27 cellular contexts compared by ENCODE assay signal in genomic region chr1:204866051-204866596, GRCh38.
"Had no signal": no experiment of that assay in that cellular context is flagged by ENCODE, and none has a peak within 500 bp of the region (broad histone marks: within the 10 kb centered on the region; RNA-seq: fewer than 3 reads in every experiment).

No MANE protein-coding gene starts in this region.

- H3K4me3 Mint-ChIP-seq: effector memory CD8-positive, alpha-beta T cell; memory B cell; mesothelial cell of epicardium; naive B cell; natural killer cell treated with Interleukin-12 subunit alpha and Interleukin-12 subunit beta and Interleukin-15 and Interleukin-18, amount 100 ng/mL, for 72 hours; neural progenitor cell; stimulated activated memory B cell treated with anti-CD40 and anti-IgM and Interleukin-4, amounts not matched to agents 10 μg/mL and 1 μg/mL and 100 μg/mL, for 72 hours had no signal

- H3K27ac ChIP-seq: colonic mucosa, heart left ventricle, lower lobe of right lung, neural progenitor cell, prostate gland, right atrium auricular region, skin epidermis, spleen, suprapubic skin, thyroid gland, vagina had no signal

- H3K9me3 ChIP-seq: colonic mucosa, heart left ventricle, lower lobe of right lung, mucosa of descending colon, prostate gland, right atrium auricular region, spleen, suprapubic skin, thyroid gland, vagina had no signal

- H3K4me3 ChIP-seq: colonic mucosa, heart left ventricle, lower lobe of right lung, mucosa of descending colon, neural progenitor cell, prostate gland, right atrium auricular region, skin epidermis, spleen, suprapubic skin, thyroid gland, vagina had no signal

- H3K4me1 Mint-ChIP-seq: memory B cell; mesothelial cell of epicardium; naive B cell; stimulated activated memory B cell treated with anti-CD40 and anti-IgM and Interleukin-4, amounts not matched to agents 10 μg/mL and 1 μg/mL and 100 μg/mL, for 72 hours had no signal

- H3K9me3 Mint-ChIP-seq: effector memory CD8-positive, alpha-beta T cell; mesothelial cell of epicardium; natural killer cell treated with Interleukin-12 subunit alpha and Interleukin-12 subunit beta and Interleukin-15 and Interleukin-18, amount 100 ng/mL, for 72 hours; neural progenitor cell; stimulated activated memory B cell treated with anti-CD40 and anti-IgM and Interleukin-4, amounts not matched to agents 10 μg/mL and 1 μg/mL and 100 μg/mL, for 72 hours had no signal

- H3K36me3 ChIP-seq: colonic mucosa, heart left ventricle, lower lobe of right lung, neural progenitor cell, prostate gland, right atrium auricular region, spleen, suprapubic skin, thyroid gland, vagina had no signal

- DNase-seq: caudate nucleus; cerebellar nuclear complex; colonic mucosa; dermis blood vessel endothelial cell; effector memory CD8-positive, alpha-beta T cell; heart left ventricle; hippocampal formation; kidney glomerular epithelial cell; left ventricle myocardium superior; lower lobe of right lung; mucosa of descending colon; naive B cell; spleen; stimulated activated CD4-positive, alpha-beta T cell treated with anti-CD3 and anti-CD28 coated beads, Interleukin-4, amount 100 ng/mL, for 4 hours; stimulated activated naive CD8-positive, alpha-beta T cell treated with anti-CD3 and anti-CD28 coated beads, Interleukin-15, Interleukin-2, amounts not matched to agents 100 U/mL and 50 U/mL, for 24 hours; trophoblast cell had no signal

- H3K4me1 ChIP-seq: colonic mucosa, prostate gland, suprapubic skin, thyroid gland, vagina had no signal

- H3K27ac Mint-ChIP-seq: effector memory CD8-positive, alpha-beta T cell; memory B cell; mesothelial cell of epicardium; naive B cell; natural killer cell treated with Interleukin-12 subunit alpha and Interleukin-12 subunit beta and Interleukin-15 and Interleukin-18, amount 100 ng/mL, for 72 hours; neural progenitor cell; stimulated activated memory B cell treated with anti-CD40 and anti-IgM and Interleukin-4, amounts not matched to agents 10 μg/mL and 1 μg/mL and 100 μg/mL, for 72 hours had no signal

- H3K36me3 Mint-ChIP-seq: mesothelial cell of epicardium; naive B cell; natural killer cell treated with Interleukin-12 subunit alpha and Interleukin-12 subunit beta and Interleukin-15 and Interleukin-18, amount 100 ng/mL, for 72 hours; neural progenitor cell; stimulated activated memory B cell treated with anti-CD40 and anti-IgM and Interleukin-4, amounts not matched to agents 10 μg/mL and 1 μg/mL and 100 μg/mL, for 72 hours had no signal

- ATAC-seq: effector memory CD8-positive, alpha-beta T cell; heart left ventricle; left ventricle myocardium superior; lower lobe of right lung; mucosa of descending colon; natural killer cell treated with Interleukin-12 subunit alpha and Interleukin-12 subunit beta and Interleukin-15 and Interleukin-18, amount 100 ng/mL, for 72 hours; stimulated activated memory B cell treated with anti-CD40 and anti-IgM and Interleukin-4, amounts not matched to agents 10 μg/mL and 1 μg/mL and 100 μg/mL, for 72 hours; stimulated activated naive CD8-positive, alpha-beta T cell treated with anti-CD3 and anti-CD28 coated beads, Interleukin-15, Interleukin-2, amounts not matched to agents 100 U/mL and 50 U/mL, for 24 hours had no signal

- H3K27me3 ChIP-seq: colonic mucosa, heart left ventricle, neural progenitor cell, right atrium auricular region, thyroid gland, vagina had no signal
